In the genomic region with DNA sequence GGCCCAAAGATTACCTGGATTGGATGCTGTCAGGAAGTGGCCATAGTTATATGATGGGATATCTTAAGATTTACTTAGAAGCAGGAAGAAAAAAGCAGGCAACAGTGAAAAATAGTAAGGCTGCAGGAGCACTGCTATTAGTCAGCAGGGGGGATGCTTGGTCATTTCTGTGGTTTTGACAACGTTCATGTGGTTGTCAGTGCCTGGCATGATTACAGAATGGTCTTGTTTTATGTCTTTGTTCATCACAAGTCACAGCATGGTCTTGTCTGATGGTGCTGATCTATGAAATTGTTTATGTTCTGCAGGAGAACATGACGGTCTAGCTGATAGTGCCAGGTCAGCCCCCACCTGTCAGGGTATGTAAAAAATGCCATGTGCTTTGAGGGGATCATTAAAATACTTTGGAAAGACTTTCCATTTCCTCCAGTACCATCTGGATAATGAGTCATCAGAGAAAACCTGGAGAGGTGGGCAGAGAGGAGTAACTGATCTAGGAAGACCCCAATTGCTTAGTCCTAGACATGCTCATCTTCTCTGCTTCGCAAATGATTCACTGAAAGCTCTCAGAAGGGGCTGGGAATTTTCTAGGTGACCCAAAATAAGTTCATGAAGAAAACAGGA, we compare ENCODE assay signal across 8 cellular contexts. TPM values are rescaled to one million over a fixed set of nuclear protein-coding genes. Genes with fewer than 3 reads are reported as not detected.
DNase-seq lines count a peak whose midpoint lies in the region; ATAC-seq and TF ChIP-seq lines count a peak whose summit lies in the region.

No MANE protein-coding gene starts in this region.

- H3K27ac ChIP-seq in mammary epithelial cell (ENCODE audit: insufficient read depth, low read depth, low read length), result no peak overlapping the region
- H3K27ac ChIP-seq in dorsolateral prefrontal cortex, result no peak overlapping the region

- H3K4me3 ChIP-seq in AG04449 (ENCODE audit: low read depth, low read length) (no peak overlapping the region), mammary epithelial cell (replicated peaks in 1 of 3; ENCODE audit: insufficient read depth in 1 of 3, low read depth in 2 of 3, low read length in 3 of 3) (no peak overlapping the region), dorsolateral prefrontal cortex (no peak overlapping the region)

- 38% methylated on average over 3 of the region's 3 CpGs for WGBS in mammary epithelial cell (ENCODE audit: low coverage, missing lambda C conversion rate)

- DNase-seq in AG04449 (ENCODE audit: low read depth, low spot score), result peak; percentile 63
- peak; percentile 61 for DNase-seq in KBM-7
- DNase-seq in mammary epithelial cell, result peak; percentile 85
- no peak for DNase-seq in DMS53 treated with DMSO at 0.1 percent for 48 hours (lab: John Stamatoyannopoulos, UW; ENCODE audit: unreplicated experiment)
- DNase-seq in DMS79 treated with DMSO at 0.1 percent for 48 hours (lab: John Stamatoyannopoulos, UW), result no peak
- DNase-seq in NCI-H1105 treated with DMSO at 0.1 percent for 48 hours (lab: John Stamatoyannopoulos, UW), result no peak
- DNase-seq in dorsolateral prefrontal cortex, result no peak

- no peak for TF ChIP-seq CTCF in AG04449 (IDR thresholded peaks at IDR 0.05; ENCODE audit: insufficient read depth, low read length, missing control alignments)
- TF ChIP-seq CTCF in mammary epithelial cell (conservative IDR thresholded peaks at IDR 0.05 in 1 of 2, IDR thresholded peaks at IDR 0.05 in 1 of 2; ENCODE audit: extremely low read depth in 1 of 2, insufficient read depth in 1 of 2, low read depth in 1 of 2, low read length in 2 of 2), result no peak
- no peak for TF ChIP-seq CTCF in dorsolateral prefrontal cortex (IDR thresholded peaks at IDR 0.05 in 54 of 56, conservative IDR thresholded peaks at IDR 0.05 in 2 of 56; ENCODE audit: low read depth in 1 of 56, partially characterized antibody in 56 of 56)

- dilution Hi-C loops in mammary epithelial cell (cut with HindIII; ENCODE audit: low sequenced_read_pairs), result no loop called here

- peak; percentile 84 for ATAC-seq in GM18907 (IDR thresholded peaks at IDR 0.05; ENCODE audit: unreplicated experiment)

- POLR2A ChIA-PET in AG04449 (lab: Yijun Ruan, JAX), result no interaction called here

- peaks cover 19% of the 10 kb centered on the region for H3K4me1 ChIP-seq in mammary epithelial cell (ENCODE audit: insufficient read depth, low read length)

- no peaks in the 10 kb centered on the region for H3K79me2 ChIP-seq in mammary epithelial cell (ENCODE audit: insufficient read depth, low read length)

- CTCF ChIA-PET in AG04449 (lab: Yijun Ruan, JAX), result no interaction called here
- CTCF ChIA-PET in mammary epithelial cell (lab: Charles Lee; ENCODE audit: low non-redundant PET), result no interaction called here

- no peak overlapping the region for H3K9ac ChIP-seq in mammary epithelial cell (ENCODE audit: insufficient read depth, low read length)

- no TSS peak for BruUV-seq in mammary epithelial cell (replicated peaks; lab: Mats Ljungman, UMichigan)

- intact Hi-C loops in mammary epithelial cell (cut with micrococcal nuclease), result no loop called here
- intact Hi-C loops in dorsolateral prefrontal cortex (cut with DNase I), result no loop called here

- no peaks in the 10 kb centered on the region for H3K36me3 ChIP-seq in mammary epithelial cell (ENCODE audit: insufficient read depth, low read length)

- H4K20me1 ChIP-seq in mammary epithelial cell (ENCODE audit: insufficient read depth, low read length), result no peaks in the 10 kb centered on the region

- H3K27me3 ChIP-seq in mammary epithelial cell (ENCODE audit: insufficient read depth, low read length), result no peaks in the 10 kb centered on the region
- no peaks in the 10 kb centered on the region for H3K27me3 ChIP-seq in dorsolateral prefrontal cortex

- H3K9me3 ChIP-seq in mammary epithelial cell (replicated peaks; ENCODE audit: insufficient read depth, low read length), result no peaks in the 10 kb centered on the region

- in situ Hi-C loops in KBM-7 (cut with MboI; ENCODE audit: low pct_unique_long_range_greater_than_20kb, low sequenced_read_pairs), result no loop called here
- in situ Hi-C loops in mammary epithelial cell (cut with MboI; ENCODE audit: low sequenced_read_pairs in 2 of 2), result no loop called here

- no peak overlapping the region for H3K4me2 ChIP-seq in mammary epithelial cell (ENCODE audit: insufficient read depth, low read depth, low read length)

- H2AFZ ChIP-seq in mammary epithelial cell (ENCODE audit: low read depth, low read length), result no peak overlapping the region

RNA-seq across cellular contexts. Expression of a gene that starts 48.5 kb away (rescaled TPM):
- total RNA-seq in mammary epithelial cell (10 to 100 TPM; 13.3 to 31.2 TPM), dorsolateral prefrontal cortex (10 to 100 TPM in 64 of 120 experiments, 1 to 10 TPM in 56; 4.1 to 17.5 (median 10.1) TPM)
- polyA plus RNA-seq in mammary epithelial cell, result 15.5 TPM
- polyA minus RNA-seq in mammary epithelial cell, result 6.5 TPM

RNA-seq across cellular contexts. Expression of a gene that starts 49.5 kb away (rescaled TPM):
- total RNA-seq in mammary epithelial cell (under 1 TPM in 1 of 2 donors, not detected in 1; 0.33 TPM), dorsolateral prefrontal cortex (1 to 10 TPM in 27 of 120 experiments, under 1 TPM in 23, not detected in 70; 0.47 to 2.4 (median 1.0) TPM)
- polyA plus RNA-seq in mammary epithelial cell, result not detected
- not detected for polyA minus RNA-seq in mammary epithelial cell

Comparison
In these comparisons a context has a peak if more than half of its experiments do, and no peak if none do; other contexts are left out.
1. DNase-seq: peak in AG04449 (single experiment), KBM-7 (single experiment) and mammary epithelial cell (single experiment); none in DMS53 treated with DMSO at 0.1 percent for 48 hours (single experiment), DMS79 treated with DMSO at 0.1 percent for 48 hours (single experiment), NCI-H1105 treated with DMSO at 0.1 percent for 48 hours (single experiment) and dorsolateral prefrontal cortex (0 of 10).